In the genomic region with DNA sequence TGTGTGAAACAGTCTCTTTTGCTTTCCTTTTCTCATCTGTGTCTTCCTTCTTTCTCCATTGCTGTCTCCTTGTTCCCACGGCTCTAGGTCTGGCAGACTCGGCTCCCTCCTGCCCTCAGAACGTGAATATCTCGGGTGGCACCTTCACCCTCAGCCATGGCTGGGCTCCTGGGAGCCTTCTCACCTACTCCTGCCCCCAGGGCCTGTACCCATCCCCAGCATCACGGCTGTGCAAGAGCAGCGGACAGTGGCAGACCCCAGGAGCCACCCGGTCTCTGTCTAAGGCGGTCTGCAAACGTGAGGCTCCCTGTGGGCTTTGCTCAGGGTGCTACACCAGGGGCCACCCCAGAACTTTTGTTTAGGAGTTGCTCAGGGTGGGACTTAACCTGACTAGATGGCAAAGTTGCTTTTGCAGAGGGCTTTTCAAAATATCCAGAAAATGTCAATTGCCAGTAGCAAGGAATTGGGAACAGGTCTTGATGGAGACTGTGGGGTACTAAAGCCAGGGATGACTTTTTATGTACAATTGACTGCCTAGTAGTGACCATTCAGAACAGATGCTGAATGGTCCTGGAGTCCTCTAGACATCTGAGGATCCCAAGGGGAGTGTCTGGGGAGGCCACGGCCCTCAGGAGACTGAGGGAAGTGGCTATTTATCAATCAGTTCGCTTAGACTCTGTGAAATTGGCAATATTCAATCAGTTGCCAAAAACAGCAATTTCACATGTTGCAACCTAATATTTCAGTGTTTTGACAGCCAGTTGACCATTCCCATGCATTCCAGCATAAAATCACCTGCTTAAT, we compare ENCODE assay signal across 1 cellular context.
A peak's percentile ranks its signal among the peaks of the same experiment; 100 is the strongest.
TF ChIP-seq lines count a peak whose summit lies in the region.

No MANE protein-coding gene starts in this region.

TF ChIP-seq in HepG2, 621 proteins besides CTCF, POLR2A, EP300 and RAD21 (continued from another document and continues in another):
- TF ChIP-seq, protein P1, sequence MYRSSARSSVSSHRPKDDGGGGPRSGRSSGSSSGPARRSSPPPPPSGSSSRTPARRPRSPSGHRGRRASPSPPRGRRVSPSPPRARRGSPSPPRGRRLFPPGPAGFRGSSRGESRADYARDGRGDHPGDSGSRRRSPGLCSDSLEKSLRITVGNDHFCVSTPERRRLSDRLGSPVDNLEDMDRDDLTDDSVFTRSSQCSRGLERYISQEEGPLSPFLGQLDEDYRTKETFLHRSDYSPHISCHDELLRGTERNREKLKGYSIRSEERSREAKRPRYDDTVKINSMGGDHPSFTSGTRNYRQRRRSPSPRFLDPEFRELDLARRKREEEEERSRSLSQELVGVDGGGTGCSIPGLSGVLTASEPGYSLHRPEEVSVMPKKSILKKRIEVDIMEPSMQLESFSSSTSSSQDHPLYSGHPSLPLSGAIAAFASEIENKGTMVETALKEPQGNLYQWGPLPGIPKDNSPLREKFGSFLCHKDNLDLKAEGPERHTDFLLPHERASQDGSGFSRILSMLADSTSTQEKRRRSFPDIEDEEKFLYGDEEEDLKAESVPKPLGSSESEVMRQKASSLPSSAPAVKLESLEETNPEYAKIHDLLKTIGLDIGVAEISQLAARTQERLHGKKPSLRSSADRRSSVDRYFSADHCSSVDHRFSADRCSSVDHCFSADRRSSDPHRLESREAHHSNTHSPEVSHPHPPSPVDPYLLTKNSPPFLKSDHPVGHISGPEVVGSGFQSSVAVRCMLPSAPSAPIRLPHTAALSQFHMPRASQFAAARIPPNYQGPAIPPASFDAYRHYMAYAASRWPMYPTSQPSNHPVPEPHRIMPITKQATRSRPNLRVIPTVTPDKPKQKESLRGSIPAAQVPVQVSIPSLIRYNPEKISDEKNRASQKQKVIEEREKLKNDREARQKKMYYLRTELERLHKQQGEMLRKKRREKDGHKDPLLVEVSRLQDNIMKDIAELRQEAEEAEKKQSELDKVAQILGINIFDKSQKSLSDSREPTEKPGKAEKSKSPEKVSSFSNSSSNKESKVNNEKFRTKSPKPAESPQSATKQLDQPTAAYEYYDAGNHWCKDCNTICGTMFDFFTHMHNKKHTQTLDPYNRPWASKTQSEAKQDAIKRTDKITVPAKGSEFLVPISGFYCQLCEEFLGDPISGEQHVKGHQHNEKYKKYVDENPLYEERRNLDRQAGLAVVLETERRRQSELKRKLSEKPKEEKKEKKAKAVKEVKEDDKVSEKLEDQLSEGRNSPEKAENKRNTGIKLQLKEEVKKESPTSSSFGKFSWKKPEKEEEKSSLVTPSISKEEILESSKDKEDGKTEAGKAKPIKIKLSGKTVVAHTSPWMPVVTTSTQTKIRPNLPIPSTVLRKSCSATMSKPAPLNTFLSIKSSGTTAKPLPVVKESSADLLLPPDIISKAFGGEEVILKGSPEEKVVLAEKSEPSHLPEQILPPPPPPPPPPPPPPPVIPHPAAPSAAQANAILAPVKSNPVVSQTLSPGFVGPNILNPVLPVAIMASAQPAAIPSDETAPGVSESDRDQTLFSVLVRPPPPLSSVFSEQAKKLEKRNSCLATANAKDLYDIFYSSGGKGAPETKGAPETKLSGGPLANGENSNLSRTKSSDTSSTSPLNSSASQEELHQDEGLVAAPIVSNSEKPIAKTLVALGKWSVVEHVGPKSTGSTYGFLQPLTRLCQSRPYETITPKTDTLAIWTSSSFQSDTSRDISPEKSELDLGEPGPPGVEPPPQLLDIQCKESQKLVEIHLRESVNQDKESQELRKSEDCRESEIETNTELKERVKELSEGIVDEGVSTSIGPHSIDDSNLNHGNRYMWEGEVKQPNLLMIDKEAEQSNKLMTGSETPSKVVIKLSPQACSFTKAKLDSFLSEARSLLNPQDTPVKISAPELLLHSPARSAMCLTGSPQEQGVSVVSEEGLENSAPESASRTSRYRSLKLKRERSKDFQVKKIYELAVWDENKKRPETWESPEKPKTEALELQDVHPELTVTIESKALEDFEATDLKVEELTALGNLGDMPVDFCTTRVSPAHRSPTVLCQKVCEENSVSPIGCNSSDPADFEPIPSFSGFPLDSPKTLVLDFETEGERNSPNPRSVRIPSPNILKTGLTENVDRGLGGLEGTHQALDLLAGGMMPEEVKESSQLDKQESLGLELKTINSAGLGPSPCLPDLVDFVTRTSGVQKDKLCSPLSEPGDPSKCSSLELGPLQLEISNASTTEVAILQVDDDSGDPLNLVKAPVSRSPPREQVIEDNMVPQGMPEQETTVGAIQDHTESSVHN (CRISPR knock-in tag; IDR thresholded peaks at IDR 0.05), result 0 out of 2 replicates have a peak, but pooled peaks have one; percentile 19
- TF ChIP-seq ZNF256 (CRISPR knock-in tag; conservative IDR thresholded peaks at IDR 0.05) (0 out of 2 replicates have a peak, but pooled peaks have one; percentile 44), ZNF883 (CRISPR knock-in tag; IDR thresholded peaks at IDR 0.05; ENCODE audit: not compliant biosample characterization) (peak; percentile 69), ZNF775 (CRISPR knock-in tag; IDR thresholded peaks at IDR 0.05; ENCODE audit: borderline replicate concordance) (0 out of 2 replicates have a peak, but pooled peaks have one; percentile 40), ZNF546 (CRISPR knock-in tag; conservative IDR thresholded peaks at IDR 0.05) (0 out of 2 replicates have a peak, but pooled peaks have one; percentile 4), NKX3-1 (CRISPR knock-in tag; IDR thresholded peaks at IDR 0.05) (0 out of 2 replicates have a peak, but pooled peaks have one; percentile 64), KAT7 (CRISPR knock-in tag; IDR thresholded peaks at IDR 0.05; ENCODE audit: borderline replicate concordance) (no peak; the same call in 1 of the 2 replicates), ZFY (CRISPR knock-in tag; IDR thresholded peaks at IDR 0.05) (peak; percentile 41; the same call in 1 of the 2 replicates), PAX8 (CRISPR knock-in tag; IDR thresholded peaks at IDR 0.05; ENCODE audit: borderline replicate concordance) (peak; percentile 68; the same call in 1 of the 2 replicates), ZNF460 (CRISPR knock-in tag; IDR thresholded peaks at IDR 0.05; ENCODE audit: borderline replicate concordance) (no peak), ZNF501 (CRISPR knock-in tag; IDR thresholded peaks at IDR 0.05) (peak; percentile 61), ZNF224 (CRISPR knock-in tag; IDR thresholded peaks at IDR 0.05) (0 out of 2 replicates have a peak, but pooled peaks have one; percentile 70), ZNF547 (CRISPR knock-in tag; IDR thresholded peaks at IDR 0.05) (peak; percentile 57), ZSCAN21 (CRISPR knock-in tag; IDR thresholded peaks at IDR 0.05; ENCODE audit: borderline replicate concordance) (0 out of 2 replicates have a peak, but pooled peaks have one; percentile 63), ZNF510 (CRISPR knock-in tag; IDR thresholded peaks at IDR 0.05; ENCODE audit: low read depth) (0 out of 2 replicates have a peak, but pooled peaks have one; percentile 62), KLF9 (CRISPR knock-in tag; IDR thresholded peaks at IDR 0.05; ENCODE audit: low read depth) (no peak), ZNF678 (CRISPR knock-in tag; IDR thresholded peaks at IDR 0.05) (peak; percentile 12; the same call in 1 of the 2 replicates), GLI4 (CRISPR knock-in tag; IDR thresholded peaks at IDR 0.05; ENCODE audit: borderline replicate concordance) (0 out of 2 replicates have a peak, but pooled peaks have one; percentile 41), ZNF768 (CRISPR knock-in tag; IDR thresholded peaks at IDR 0.05) (peak; percentile 21; the same call in 1 of the 2 replicates), ZNF230 (CRISPR knock-in tag; IDR thresholded peaks at IDR 0.05) (peak; percentile 74; the same call in 1 of the 2 replicates), HMG20B (CRISPR knock-in tag; conservative IDR thresholded peaks at IDR 0.05) (no peak), KLF13 (CRISPR knock-in tag; IDR thresholded peaks at IDR 0.05) (0 out of 2 replicates have a peak, but pooled peaks have one; percentile 2), SNAPC2 (CRISPR knock-in tag; IDR thresholded peaks at IDR 0.05) (no peak), ZNF317 (CRISPR knock-in tag; IDR thresholded peaks at IDR 0.05) (no peak), ZC3H13 (CRISPR knock-in tag; IDR thresholded peaks at IDR 0.05) (no peak), ZNF383 (CRISPR knock-in tag; IDR thresholded peaks at IDR 0.05; ENCODE audit: borderline replicate concordance) (0 out of 2 replicates have a peak, but pooled peaks have one; percentile 46), HOXD1 (CRISPR knock-in tag; IDR thresholded peaks at IDR 0.05) (peak; percentile 28; the same call in 1 of the 2 replicates), ETV5 (CRISPR knock-in tag; IDR thresholded peaks at IDR 0.05; ENCODE audit: borderline replicate concordance) (no peak), SATB2 (CRISPR knock-in tag; IDR thresholded peaks at IDR 0.05) (no peak; the same call in 1 of the 2 replicates)
- TF ChIP-seq, protein P2, sequence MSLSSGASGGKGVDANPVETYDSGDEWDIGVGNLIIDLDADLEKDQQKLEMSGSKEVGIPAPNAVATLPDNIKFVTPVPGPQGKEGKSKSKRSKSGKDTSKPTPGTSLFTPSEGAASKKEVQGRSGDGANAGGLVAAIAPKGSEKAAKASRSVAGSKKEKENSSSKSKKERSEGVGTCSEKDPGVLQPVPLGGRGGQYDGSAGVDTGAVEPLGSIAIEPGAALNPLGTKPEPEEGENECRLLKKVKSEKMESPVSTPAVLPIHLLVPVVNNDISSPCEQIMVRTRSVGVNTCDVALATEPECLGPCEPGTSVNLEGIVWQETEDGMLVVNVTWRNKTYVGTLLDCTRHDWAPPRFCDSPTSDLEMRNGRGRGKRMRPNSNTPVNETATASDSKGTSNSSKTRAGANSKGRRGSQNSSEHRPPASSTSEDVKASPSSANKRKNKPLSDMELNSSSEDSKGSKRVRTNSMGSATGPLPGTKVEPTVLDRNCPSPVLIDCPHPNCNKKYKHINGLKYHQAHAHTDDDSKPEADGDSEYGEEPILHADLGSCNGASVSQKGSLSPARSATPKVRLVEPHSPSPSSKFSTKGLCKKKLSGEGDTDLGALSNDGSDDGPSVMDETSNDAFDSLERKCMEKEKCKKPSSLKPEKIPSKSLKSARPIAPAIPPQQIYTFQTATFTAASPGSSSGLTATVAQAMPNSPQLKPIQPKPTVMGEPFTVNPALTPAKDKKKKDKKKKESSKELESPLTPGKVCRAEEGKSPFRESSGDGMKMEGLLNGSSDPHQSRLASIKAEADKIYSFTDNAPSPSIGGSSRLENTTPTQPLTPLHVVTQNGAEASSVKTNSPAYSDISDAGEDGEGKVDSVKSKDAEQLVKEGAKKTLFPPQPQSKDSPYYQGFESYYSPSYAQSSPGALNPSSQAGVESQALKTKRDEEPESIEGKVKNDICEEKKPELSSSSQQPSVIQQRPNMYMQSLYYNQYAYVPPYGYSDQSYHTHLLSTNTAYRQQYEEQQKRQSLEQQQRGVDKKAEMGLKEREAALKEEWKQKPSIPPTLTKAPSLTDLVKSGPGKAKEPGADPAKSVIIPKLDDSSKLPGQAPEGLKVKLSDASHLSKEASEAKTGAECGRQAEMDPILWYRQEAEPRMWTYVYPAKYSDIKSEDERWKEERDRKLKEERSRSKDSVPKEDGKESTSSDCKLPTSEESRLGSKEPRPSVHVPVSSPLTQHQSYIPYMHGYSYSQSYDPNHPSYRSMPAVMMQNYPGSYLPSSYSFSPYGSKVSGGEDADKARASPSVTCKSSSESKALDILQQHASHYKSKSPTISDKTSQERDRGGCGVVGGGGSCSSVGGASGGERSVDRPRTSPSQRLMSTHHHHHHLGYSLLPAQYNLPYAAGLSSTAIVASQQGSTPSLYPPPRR (CRISPR knock-in tag; IDR thresholded peaks at IDR 0.05; ENCODE audit: borderline replicate concordance), result 0 out of 2 replicates have a peak, but pooled peaks have one; percentile 20
- TF ChIP-seq, protein P3, sequence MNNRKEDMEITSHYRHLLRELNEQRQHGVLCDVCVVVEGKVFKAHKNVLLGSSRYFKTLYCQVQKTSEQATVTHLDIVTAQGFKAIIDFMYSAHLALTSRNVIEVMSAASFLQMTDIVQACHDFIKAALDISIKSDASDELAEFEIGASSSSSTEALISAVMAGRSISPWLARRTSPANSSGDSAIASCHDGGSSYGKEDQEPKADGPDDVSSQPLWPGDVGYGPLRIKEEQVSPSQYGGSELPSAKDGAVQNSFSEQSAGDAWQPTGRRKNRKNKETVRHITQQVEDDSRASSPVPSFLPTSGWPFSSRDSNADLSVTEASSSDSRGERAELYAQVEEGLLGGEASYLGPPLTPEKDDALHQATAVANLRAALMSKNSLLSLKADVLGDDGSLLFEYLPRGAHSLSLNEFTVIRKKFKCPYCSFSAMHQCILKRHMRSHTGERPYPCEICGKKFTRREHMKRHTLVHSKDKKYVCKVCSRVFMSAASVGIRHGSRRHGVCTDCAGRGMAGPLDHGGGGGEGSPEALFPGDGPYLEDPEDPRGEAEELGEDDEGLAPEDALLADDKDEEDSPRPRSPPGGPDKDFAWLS (CRISPR knock-in tag; IDR thresholded peaks at IDR 0.05; ENCODE audit: borderline replicate concordance), result 0 out of 2 replicates have a peak, but pooled peaks have one; percentile 37
- TF ChIP-seq, protein P4, sequence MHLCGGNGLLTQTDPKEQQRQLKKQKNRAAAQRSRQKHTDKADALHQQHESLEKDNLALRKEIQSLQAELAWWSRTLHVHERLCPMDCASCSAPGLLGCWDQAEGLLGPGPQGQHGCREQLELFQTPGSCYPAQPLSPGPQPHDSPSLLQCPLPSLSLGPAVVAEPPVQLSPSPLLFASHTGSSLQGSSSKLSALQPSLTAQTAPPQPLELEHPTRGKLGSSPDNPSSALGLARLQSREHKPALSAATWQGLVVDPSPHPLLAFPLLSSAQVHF (CRISPR knock-in tag; IDR thresholded peaks at IDR 0.05), result no peak
- TF ChIP-seq, protein P5, sequence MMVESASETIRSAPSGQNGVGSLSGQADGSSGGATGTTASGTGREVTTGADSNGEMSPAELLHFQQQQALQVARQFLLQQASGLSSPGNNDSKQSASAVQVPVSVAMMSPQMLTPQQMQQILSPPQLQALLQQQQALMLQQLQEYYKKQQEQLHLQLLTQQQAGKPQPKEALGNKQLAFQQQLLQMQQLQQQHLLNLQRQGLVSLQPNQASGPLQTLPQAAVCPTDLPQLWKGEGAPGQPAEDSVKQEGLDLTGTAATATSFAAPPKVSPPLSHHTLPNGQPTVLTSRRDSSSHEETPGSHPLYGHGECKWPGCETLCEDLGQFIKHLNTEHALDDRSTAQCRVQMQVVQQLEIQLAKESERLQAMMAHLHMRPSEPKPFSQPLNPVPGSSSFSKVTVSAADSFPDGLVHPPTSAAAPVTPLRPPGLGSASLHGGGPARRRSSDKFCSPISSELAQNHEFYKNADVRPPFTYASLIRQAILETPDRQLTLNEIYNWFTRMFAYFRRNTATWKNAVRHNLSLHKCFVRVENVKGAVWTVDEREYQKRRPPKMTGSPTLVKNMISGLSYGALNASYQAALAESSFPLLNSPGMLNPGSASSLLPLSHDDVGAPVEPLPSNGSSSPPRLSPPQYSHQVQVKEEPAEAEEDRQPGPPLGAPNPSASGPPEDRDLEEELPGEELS (CRISPR knock-in tag; IDR thresholded peaks at IDR 0.05), result 0 out of 2 replicates have a peak, but pooled peaks have one; percentile 16
- TF ChIP-seq, protein P6, sequence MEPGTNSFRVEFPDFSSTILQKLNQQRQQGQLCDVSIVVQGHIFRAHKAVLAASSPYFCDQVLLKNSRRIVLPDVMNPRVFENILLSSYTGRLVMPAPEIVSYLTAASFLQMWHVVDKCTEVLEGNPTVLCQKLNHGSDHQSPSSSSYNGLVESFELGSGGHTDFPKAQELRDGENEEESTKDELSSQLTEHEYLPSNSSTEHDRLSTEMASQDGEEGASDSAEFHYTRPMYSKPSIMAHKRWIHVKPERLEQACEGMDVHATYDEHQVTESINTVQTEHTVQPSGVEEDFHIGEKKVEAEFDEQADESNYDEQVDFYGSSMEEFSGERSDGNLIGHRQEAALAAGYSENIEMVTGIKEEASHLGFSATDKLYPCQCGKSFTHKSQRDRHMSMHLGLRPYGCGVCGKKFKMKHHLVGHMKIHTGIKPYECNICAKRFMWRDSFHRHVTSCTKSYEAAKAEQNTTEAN (CRISPR knock-in tag; conservative IDR thresholded peaks at IDR 0.05), result no peak
